In genomic region chr22:36540867-36541642, GRCh38 we compare ENCODE assay signal across 1 cellular context.
TF ChIP-seq lines count a peak whose summit lies in the region.

No MANE protein-coding gene starts in this region.

TF ChIP-seq in H1, 55 proteins besides CTCF, POLR2A, EP300 and RAD21:
- TF ChIP-seq BACH1 (IDR thresholded peaks at IDR 0.05; ENCODE audit: low read length) = no peak
- TF ChIP-seq KDM1A (IDR thresholded peaks at IDR 0.05; ENCODE audit: borderline replicate concordance, low read length) = peak; percentile 87; the same call in 1 of the 2 replicates
